In genomic region chr2:133346654-133347053, GRCh38 we compare ENCODE assay signal across 19 cellular contexts.
DNase-seq lines count a peak whose midpoint lies in the region; ATAC-seq, FAIRE-seq and TF ChIP-seq lines count a peak whose summit lies in the region.
"Had no signal": no experiment of that assay in that cellular context is flagged by ENCODE, and none has a peak within 500 bp of the region (broad histone marks: within the 10 kb centered on the region; RNA-seq: fewer than 3 reads in every experiment).

No MANE protein-coding gene starts in this region.

- H3K4me1 Mint-ChIP-seq in activated CD4-positive, alpha-beta T cell treated with anti-CD3 and anti-CD28 coated beads for 36 hours: no peaks in the 10 kb centered on the region
- H3K4me1 Mint-ChIP-seq in activated naive CD8-positive, alpha-beta T cell treated with anti-CD3 and anti-CD28 coated beads, Interleukin-2, amount 50 U/mL, for 24 hours: no peaks in the 10 kb centered on the region
- H3K4me1 Mint-ChIP-seq: activated naive CD8-positive, alpha-beta T cell treated with anti-CD3 and anti-CD28 coated beads, Interleukin-2, amount 10 ng/mL, durations not matched to agents 7 days and 5 days; CD4-positive, alpha-beta memory T cell had no signal

- no peaks in the 10 kb centered on the region for H3K36me3 Mint-ChIP-seq in activated CD4-positive, alpha-beta T cell treated with anti-CD3 and anti-CD28 coated beads for 36 hours (ENCODE audit: low read depth)
- H3K36me3 Mint-ChIP-seq in activated naive CD8-positive, alpha-beta T cell treated with anti-CD3 and anti-CD28 coated beads, Interleukin-2, amount 50 U/mL, for 24 hours (ENCODE audit: low read depth): no peaks in the 10 kb centered on the region
- H3K36me3 Mint-ChIP-seq: activated naive CD8-positive, alpha-beta T cell treated with anti-CD3 and anti-CD28 coated beads, Interleukin-2, amount 10 ng/mL, durations not matched to agents 7 days and 5 days; CD4-positive, alpha-beta memory T cell had no signal

- no peak overlapping the region for H3K4me3 ChIP-seq in choroid plexus epithelial cell (ENCODE audit: low read depth, low read length)
- no peak overlapping the region for H3K4me3 ChIP-seq in lower leg skin (ENCODE audit: low read depth, poor library complexity, severe bottlenecking)
- H3K4me3 ChIP-seq: K562, SJSA1 had no signal

- no peak for ATAC-seq in activated CD4-positive, alpha-beta T cell treated with anti-CD3 and anti-CD28 coated beads for 36 hours
- no peak for ATAC-seq in activated naive CD8-positive, alpha-beta T cell treated with anti-CD3 and anti-CD28 coated beads, Interleukin-2, amount 50 U/mL, for 24 hours
- ATAC-seq: K562 had no signal

- H3K9me3 Mint-ChIP-seq in activated CD4-positive, alpha-beta T cell treated with anti-CD3 and anti-CD28 coated beads for 36 hours (ENCODE audit: low read depth): no peaks in the 10 kb centered on the region
- H3K9me3 Mint-ChIP-seq in activated naive CD8-positive, alpha-beta T cell treated with anti-CD3 and anti-CD28 coated beads, Interleukin-2, amount 50 U/mL, for 24 hours: peaks cover 4% of the 10 kb centered on the region
- H3K9me3 Mint-ChIP-seq: activated naive CD8-positive, alpha-beta T cell treated with anti-CD3 and anti-CD28 coated beads, Interleukin-2, amount 10 ng/mL, durations not matched to agents 7 days and 5 days had no signal

- peak; percentile 81 for DNase-seq in AG20443 (ENCODE audit: low spot score)
- DNase-seq in HTR-8/SVneo (ENCODE audit: insufficient read length, low spot score): peak; percentile 13
- peak; percentile 55 for DNase-seq in choroid plexus epithelial cell (ENCODE audit: low read depth)
- DNase-seq in lower leg skin (ENCODE audit: low spot score in 2 of 2): peak; percentile 59 to 86
- DNase-seq in activated CD4-positive, alpha-beta T cell treated with anti-CD3 and anti-CD28 coated beads for 36 hours: no peak
- no peak for DNase-seq in activated naive CD8-positive, alpha-beta T cell treated with anti-CD3 and anti-CD28 coated beads, Interleukin-2, amount 50 U/mL, for 24 hours
- DNase-seq in NK-92 treated with Interleukin-12 subunit alpha and Interleukin-12 subunit beta, amount 100 ng/mL, for 24 hours (lab: John Stamatoyannopoulos, UW): no peak
- DNase-seq in COLO829 (ENCODE audit: low spot score): no peak
- DNase-seq: activated CD8-positive, alpha-beta memory T cell treated with anti-CD3 and anti-CD28 coated beads, Interleukin-2, amount 50 U/mL, for 4 hours; activated naive CD8-positive, alpha-beta T cell treated with anti-CD3 and anti-CD28 coated beads, Interleukin-2, amount 10 ng/mL, durations not matched to agents 7 days and 5 days; CD4-positive, alpha-beta memory T cell; cortex of kidney; islet precursor cell; NCI-H146; stimulated activated CD4-positive, alpha-beta T cell treated with anti-CD3 and anti-CD28 coated beads, Interleukin-4, amount 100 ng/mL, for 1 hour; stimulated activated naive CD4-positive, alpha-beta T cell had no signal

- intact Hi-C loops in lower leg skin (cut with DNase I; ENCODE audit: low total_unique reads): no loop called here
- intact Hi-C loops in activated CD4-positive, alpha-beta T cell treated with anti-CD3 and anti-CD28 coated beads for 36 hours (cut with DNase I, micrococcal nuclease): no loop called here

- peaks cover 4% of the 10 kb centered on the region for H3K27me3 Mint-ChIP-seq in activated CD4-positive, alpha-beta T cell treated with anti-CD3 and anti-CD28 coated beads for 36 hours
- H3K27me3 Mint-ChIP-seq in activated naive CD8-positive, alpha-beta T cell treated with anti-CD3 and anti-CD28 coated beads, Interleukin-2, amount 50 U/mL, for 24 hours: no peaks in the 10 kb centered on the region
- H3K27me3 Mint-ChIP-seq: activated naive CD8-positive, alpha-beta T cell treated with anti-CD3 and anti-CD28 coated beads, Interleukin-2, amount 10 ng/mL, durations not matched to agents 7 days and 5 days; CD4-positive, alpha-beta memory T cell had no signal

- 71 to 73% methylated on average over 4 of the region's 4 CpGs for WGBS in lower leg skin, 2 donors

- no peak for TF ChIP-seq POLR2A in lower leg skin (IDR thresholded peaks at IDR 0.05)

- CTCF ChIA-PET in activated CD4-positive, alpha-beta T cell treated with anti-CD3 and anti-CD28 coated beads for 36 hours (lab: Charles Lee): no interaction called here

- POLR2A ChIA-PET in activated CD4-positive, alpha-beta T cell treated with anti-CD3 and anti-CD28 coated beads for 36 hours (lab: Charles Lee): no interaction called here

- peak; percentile 9 for FAIRE-seq in HTR-8/SVneo (lab: Jason Lieb, UNC)
- FAIRE-seq: frontal cortex, K562 had no signal

- H3K4me3 Mint-ChIP-seq in activated CD4-positive, alpha-beta T cell treated with anti-CD3 and anti-CD28 coated beads for 36 hours: no peak overlapping the region
- H3K4me3 Mint-ChIP-seq in activated naive CD8-positive, alpha-beta T cell treated with anti-CD3 and anti-CD28 coated beads, Interleukin-2, amount 50 U/mL, for 24 hours: no peak overlapping the region
- H3K4me3 Mint-ChIP-seq: activated naive CD8-positive, alpha-beta T cell treated with anti-CD3 and anti-CD28 coated beads, Interleukin-2, amount 10 ng/mL, durations not matched to agents 7 days and 5 days; CD4-positive, alpha-beta memory T cell had no signal

- no peak overlapping the region for H3K27ac Mint-ChIP-seq in activated CD4-positive, alpha-beta T cell treated with anti-CD3 and anti-CD28 coated beads for 36 hours
- H3K27ac Mint-ChIP-seq in activated naive CD8-positive, alpha-beta T cell treated with anti-CD3 and anti-CD28 coated beads, Interleukin-2, amount 50 U/mL, for 24 hours: no peak overlapping the region
- H3K27ac Mint-ChIP-seq: activated naive CD8-positive, alpha-beta T cell treated with anti-CD3 and anti-CD28 coated beads, Interleukin-2, amount 10 ng/mL, durations not matched to agents 7 days and 5 days; CD4-positive, alpha-beta memory T cell had no signal

- TF ChIP-seq CTCF in choroid plexus epithelial cell (conservative IDR thresholded peaks at IDR 0.05; ENCODE audit: low read depth, low read length): no peak
- TF ChIP-seq CTCF in lower leg skin (IDR thresholded peaks at IDR 0.05): no peak

Comparison
In these comparisons a context has a peak if more than half of its experiments do, and no peak if none do; other contexts are left out.
1. DNase-seq: peak in AG20443 (single experiment), HTR-8/SVneo (single experiment), choroid plexus epithelial cell (single experiment) and lower leg skin (2 of 2); none in activated CD4-positive, alpha-beta T cell treated with anti-CD3 and anti-CD28 coated beads for 36 hours (single experiment), activated naive CD8-positive, alpha-beta T cell treated with anti-CD3 and anti-CD28 coated beads, Interleukin-2, amount 50 U/mL, for 24 hours (single experiment), NK-92 treated with Interleukin-12 subunit alpha and Interleukin-12 subunit beta, amount 100 ng/mL, for 24 hours (single experiment) and COLO829 (single experiment).